In the genomic region with DNA sequence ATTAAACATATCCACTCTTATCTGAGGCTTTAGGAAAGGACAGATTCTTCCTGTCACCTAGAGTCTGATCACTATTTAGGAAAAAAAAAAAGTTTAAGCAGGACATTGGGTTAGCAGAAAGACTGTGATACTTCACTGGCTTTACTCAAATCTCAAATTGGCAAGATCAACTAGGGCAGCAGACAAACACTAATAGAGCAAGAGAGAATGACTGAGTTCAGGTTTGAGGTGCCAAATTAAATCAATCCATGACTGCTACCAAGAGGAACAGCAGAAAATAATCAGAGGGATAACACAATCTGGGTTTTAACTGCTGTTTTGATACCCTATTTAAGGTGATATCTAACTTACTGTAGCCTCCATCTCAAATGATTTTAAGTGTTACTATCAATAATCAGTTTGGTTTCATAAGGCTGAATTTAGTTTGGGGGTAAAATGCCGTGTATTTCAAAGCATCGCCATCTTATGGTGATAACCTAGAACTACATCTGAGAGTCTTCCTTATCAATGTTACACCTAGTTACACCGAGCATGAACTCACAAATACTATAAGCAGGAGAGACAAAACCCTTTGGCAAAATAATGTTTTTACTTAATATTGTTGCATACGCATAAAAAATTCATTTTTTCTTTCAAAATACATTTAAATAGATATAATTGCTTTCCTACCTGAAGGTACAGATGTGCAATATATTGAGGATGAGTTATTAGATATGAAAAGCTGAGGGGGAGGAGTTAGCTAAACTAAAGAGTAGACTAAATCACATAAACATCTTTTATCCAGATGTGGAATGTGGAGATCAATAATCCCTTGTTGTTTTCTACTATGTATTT, we compare ENCODE assay signal across 8 cellular contexts.
A peak's percentile ranks its signal among the peaks of the same experiment; 100 is the strongest.
DNase-seq lines count a peak whose midpoint lies in the region; ATAC-seq and TF ChIP-seq lines count a peak whose summit lies in the region.

No MANE protein-coding gene starts in this region.

- H3K27ac Mint-ChIP-seq in immature natural killer cell = no peak overlapping the region
- no peak overlapping the region for H3K27ac Mint-ChIP-seq in T-cell

- no peak overlapping the region for H3K9ac ChIP-seq in SK-N-MC (ENCODE audit: insufficient read length)

- H3K9me3 Mint-ChIP-seq in immature natural killer cell (peaks cover 11 to 40% (median 23%) of the 10 kb centered on the region in 6 donors), T-cell (peaks cover 10 to 23% (median 21%) of the 10 kb centered on the region in 3 donors)

- DNase-seq in HS-5 (ENCODE audit: low read depth) = peak; percentile 26
- DNase-seq in SK-N-MC (ENCODE audit: low read depth, low spot score) = peak; percentile 28
- no peak for DNase-seq in kidney epithelial cell (ENCODE audit: low read depth)
- DNase-seq in immature natural killer cell = no peak
- no peak for DNase-seq in T-cell
- DNase-seq in KG1 (lab: John Stamatoyannopoulos, UW) = no peak
- DNase-seq in MV-4-11 (lab: John Stamatoyannopoulos, UW) = no peak

- H3K4me3 Mint-ChIP-seq in immature natural killer cell (no peak overlapping the region), T-cell (no peak overlapping the region)

- POLR2A ChIA-PET in T-cell (lab: Charles Lee) = no interaction called here

- ATAC-seq in GM18502 (IDR thresholded peaks at IDR 0.05; ENCODE audit: poor library complexity, unreplicated experiment) = peak; percentile 87
- ATAC-seq in T-cell (replicated peaks in 1 of 4) = no peak

- TF ChIP-seq CTCF in kidney epithelial cell (IDR thresholded peaks at IDR 0.05; ENCODE audit: insufficient read depth, low read length, poor library complexity, severe bottlenecking) = peak; percentile 41

- H3K36me3 Mint-ChIP-seq in immature natural killer cell (peaks cover 0 to 5% (median 0%) of the 10 kb centered on the region in 3 donors), T-cell (no peaks in the 10 kb centered on the region)

- peaks cover 0 to 2% (median 0%) of the 10 kb centered on the region in 3 donors for H3K27me3 Mint-ChIP-seq in immature natural killer cell (ENCODE audit: low read depth in 3 of 3)
- no peaks in the 10 kb centered on the region for H3K27me3 Mint-ChIP-seq in T-cell

- H3K27me3 ChIP-seq in kidney epithelial cell (ENCODE audit: control insufficient read depth, insufficient read depth, low read length) = no peaks in the 10 kb centered on the region

- CTCF ChIA-PET in T-cell (lab: Charles Lee) = no interaction called here

- no peaks in the 10 kb centered on the region for H3K9me3 ChIP-seq in SK-N-MC (ENCODE audit: low read depth, low read length)

- H3K4me3 ChIP-seq in SK-N-MC = no peak overlapping the region
- H3K4me3 ChIP-seq in kidney epithelial cell (ENCODE audit: low read depth, low read length) = no peak overlapping the region

- no peaks in the 10 kb centered on the region for H3K36me3 ChIP-seq in SK-N-MC (ENCODE audit: insufficient read depth, low read length)
- no peaks in the 10 kb centered on the region for H3K36me3 ChIP-seq in kidney epithelial cell (ENCODE audit: control insufficient read depth, insufficient read depth, low read length)

- H3K4me1 Mint-ChIP-seq in immature natural killer cell = no peaks in the 10 kb centered on the region
- no peaks in the 10 kb centered on the region for H3K4me1 Mint-ChIP-seq in T-cell

- no peak overlapping the region for H3K27ac ChIP-seq in SK-N-MC

Comparison
In these comparisons a context has a peak if more than half of its experiments do, and no peak if none do; other contexts are left out.
1. DNase-seq: peak in HS-5 (single experiment) and SK-N-MC (single experiment); none in kidney epithelial cell (single experiment), immature natural killer cell (0 of 3), T-cell (0 of 34), KG1 (single experiment) and MV-4-11 (single experiment).